In genomic region chr18:34697891-34698290, GRCh38 we compare ENCODE assay signal across 1 cellular context.
TF ChIP-seq lines count a peak whose summit lies in the region.

No MANE protein-coding gene starts in this region.

TF ChIP-seq in GM12878, 131 proteins besides CTCF, POLR2A, EP300 and RAD21 (continued from another document):
- TF ChIP-seq MLLT1 (IDR thresholded peaks at IDR 0.05) (no peak), E2F8 (IDR thresholded peaks at IDR 0.05; ENCODE audit: low read depth, partially characterized antibody) (no peak), FOXM1 (IDR thresholded peaks at IDR 0.05; ENCODE audit: low read depth, low read length) (no peak), BACH1 (IDR thresholded peaks at IDR 0.05; ENCODE audit: borderline replicate concordance) (no peak), SIN3A (IDR thresholded peaks at IDR 0.05; ENCODE audit: low read depth, low read length) (no peak), ZNF207 (IDR thresholded peaks at IDR 0.05; ENCODE audit: borderline replicate concordance) (no peak), CHD1 (IDR thresholded peaks at IDR 0.05; ENCODE audit: low read depth, low read length) (no peak), TCF3 (IDR thresholded peaks at IDR 0.05; ENCODE audit: borderline replicate concordance, insufficient read depth, low read depth, low read length) (no peak)
